11 cellular contexts compared by ENCODE assay signal in genomic region chr3:52014613-52015012, GRCh38. TPM values are rescaled to one million over a fixed set of nuclear protein-coding genes. Genes with fewer than 3 reads are reported as not detected.
DNase-seq lines count a peak whose midpoint lies in the region; ATAC-seq, FAIRE-seq and TF ChIP-seq lines count a peak whose summit lies in the region.
"Had no signal": no experiment of that assay in that cellular context is flagged by ENCODE, and none has a peak within 500 bp of the region (broad histone marks: within the 10 kb centered on the region; RNA-seq: fewer than 3 reads in every experiment).

No MANE protein-coding gene starts in this region.

- no peak overlapping the region for H3K27ac Mint-ChIP-seq in nephron progenitor cell
- H3K27ac Mint-ChIP-seq in naive thymus-derived CD8-positive, alpha-beta T cell: no peak overlapping the region

- peak; percentile 25 for TF ChIP-seq CTCF in bronchial epithelial cell (IDR thresholded peaks at IDR 0.05; ENCODE audit: insufficient read depth, low read length, severe bottlenecking)
- peak; percentile 50 for TF ChIP-seq CTCF in nephron progenitor cell (IDR thresholded peaks at IDR 0.05)

- H3K27me3 ChIP-seq in bronchial epithelial cell (ENCODE audit: control insufficient read depth, insufficient read depth, low read length): no peaks in the 10 kb centered on the region
- H3K27me3 ChIP-seq: Peyer's patch had no signal

- in situ Hi-C loops in KBM-7 (cut with MboI; ENCODE audit: low pct_unique_long_range_greater_than_20kb, low sequenced_read_pairs): no loop called here

- H3K4me3 ChIP-seq in bronchial epithelial cell (ENCODE audit: low read depth, low read length): no peak overlapping the region
- H3K4me3 ChIP-seq: Peyer's patch had no signal

- FAIRE-seq in bronchial epithelial cell (lab: Jason Lieb, UNC): peak; percentile 32
- FAIRE-seq: GM18507 had no signal

- no peaks in the 10 kb centered on the region for H3K36me3 Mint-ChIP-seq in nephron progenitor cell (ENCODE audit: low read depth)
- no peaks in the 10 kb centered on the region for H3K36me3 Mint-ChIP-seq in naive thymus-derived CD8-positive, alpha-beta T cell

- POLR2A ChIA-PET in naive thymus-derived CD8-positive, alpha-beta T cell (lab: Charles Lee): no interaction called here

- H3K27me3 Mint-ChIP-seq in nephron progenitor cell (ENCODE audit: low read depth, poor library complexity): peaks cover 11% of the 10 kb centered on the region
- H3K27me3 Mint-ChIP-seq in naive thymus-derived CD8-positive, alpha-beta T cell: no peaks in the 10 kb centered on the region

- H3K36me3 ChIP-seq in bronchial epithelial cell (ENCODE audit: control insufficient read depth, insufficient read depth, low read length): no peaks in the 10 kb centered on the region
- H3K36me3 ChIP-seq: Peyer's patch had no signal

- no peak for ATAC-seq in naive thymus-derived CD8-positive, alpha-beta T cell
- ATAC-seq in GM18873 (IDR thresholded peaks at IDR 0.05; ENCODE audit: low FRiP score, unreplicated experiment) (no peak), GM18511 (IDR thresholded peaks at IDR 0.05; ENCODE audit: unreplicated experiment) (no peak)

- no peaks in the 10 kb centered on the region for H3K9me3 Mint-ChIP-seq in nephron progenitor cell
- peaks cover 0 to 3% (median 0%) of the 10 kb centered on the region in 9 donors for H3K9me3 Mint-ChIP-seq in naive thymus-derived CD8-positive, alpha-beta T cell

- no peak overlapping the region for H3K4me3 Mint-ChIP-seq in nephron progenitor cell
- no peak overlapping the region for H3K4me3 Mint-ChIP-seq in naive thymus-derived CD8-positive, alpha-beta T cell

- DNase-seq in EH (ENCODE audit: low read depth) (peak; percentile 42), KBM-7 (peak; percentile 39), bronchial epithelial cell (ENCODE audit: low read depth) (no peak), nephron progenitor cell (peak; percentile 37), mesenteric fat pad (ENCODE audit: low spot score) (no peak)
- DNase-seq in naive thymus-derived CD8-positive, alpha-beta T cell: no peak
- DNase-seq: central memory CD4-positive, alpha-beta T cell; Peyer's patch had no signal

- H3K4me1 Mint-ChIP-seq in nephron progenitor cell: peaks cover 53% of the 10 kb centered on the region
- no peaks in the 10 kb centered on the region for H3K4me1 Mint-ChIP-seq in naive thymus-derived CD8-positive, alpha-beta T cell

RNA-seq across cellular contexts. Expression of gene RPL29, which starts 18.9 kb away (rescaled TPM):
- total RNA-seq in bronchial epithelial cell (1,196 and 1,940 TPM in 2 replicates), mesenteric fat pad (948 TPM)
- 1,000 to 10,000 TPM; 1,232 to 1,277 TPM for total RNA-seq in naive thymus-derived CD8-positive, alpha-beta T cell
- 1,000 to 10,000 TPM; 1,632 to 1,741 (median 1,693) TPM for polyA plus RNA-seq in naive thymus-derived CD8-positive, alpha-beta T cell

RNA-seq across cellular contexts. Expression of gene ACY1, which starts 31.3 kb away (rescaled TPM):
- 69.2 and 81.3 TPM in 2 replicates for total RNA-seq in bronchial epithelial cell
- 10 to 100 TPM; 14.1 to 15.8 TPM for total RNA-seq in naive thymus-derived CD8-positive, alpha-beta T cell
- polyA plus RNA-seq in naive thymus-derived CD8-positive, alpha-beta T cell: 10 to 100 TPM; 18.5 to 28.5 (median 18.6) TPM
- 35.1 TPM for total RNA-seq in mesenteric fat pad

RNA-seq across cellular contexts. Expression of gene ABHD14A, which starts 39.7 kb away (rescaled TPM):
- 0.79 and 2.3 TPM in 2 replicates for total RNA-seq in bronchial epithelial cell
- 10 to 100 TPM; 17.7 to 22.1 TPM for total RNA-seq in naive thymus-derived CD8-positive, alpha-beta T cell
- 100 to 1,000 TPM in 1 of 3 donors, 10 to 100 TPM in 2; 94.6 to 100 (median 94.9) TPM for polyA plus RNA-seq in naive thymus-derived CD8-positive, alpha-beta T cell
- 17.7 TPM for total RNA-seq in mesenteric fat pad

RNA-seq across cellular contexts. Expression of gene ABHD14B, which starts 40.8 kb away (rescaled TPM):
- 17.7 and 18.4 TPM in 2 replicates for total RNA-seq in bronchial epithelial cell
- 10 to 100 TPM; 56.4 to 60.4 TPM for total RNA-seq in naive thymus-derived CD8-positive, alpha-beta T cell
- polyA plus RNA-seq in naive thymus-derived CD8-positive, alpha-beta T cell: 10 to 100 TPM; 69.3 to 84.6 (median 73.2) TPM
- 59.5 TPM for total RNA-seq in mesenteric fat pad

RNA-seq across cellular contexts. Expression of gene DUSP7, which starts 41.8 kb away (rescaled TPM):
- total RNA-seq in bronchial epithelial cell (38.2 and 42.4 TPM in 2 replicates), mesenteric fat pad (17.2 TPM)
- 10 to 100 TPM; 28.6 to 29.0 TPM for total RNA-seq in naive thymus-derived CD8-positive, alpha-beta T cell
- polyA plus RNA-seq in naive thymus-derived CD8-positive, alpha-beta T cell: 1 to 10 TPM; 1.8 to 4.6 (median 2.2) TPM

Comparison
In these comparisons a context has a peak if more than half of its experiments do, and no peak if none do; other contexts are left out.
1. DNase-seq: peak in EH (single experiment), KBM-7 (single experiment) and nephron progenitor cell (single experiment); none in bronchial epithelial cell (single experiment), naive thymus-derived CD8-positive, alpha-beta T cell (0 of 10) and mesenteric fat pad (single experiment).